ENCODE assay signal across 8 cellular contexts in the genomic region with DNA sequence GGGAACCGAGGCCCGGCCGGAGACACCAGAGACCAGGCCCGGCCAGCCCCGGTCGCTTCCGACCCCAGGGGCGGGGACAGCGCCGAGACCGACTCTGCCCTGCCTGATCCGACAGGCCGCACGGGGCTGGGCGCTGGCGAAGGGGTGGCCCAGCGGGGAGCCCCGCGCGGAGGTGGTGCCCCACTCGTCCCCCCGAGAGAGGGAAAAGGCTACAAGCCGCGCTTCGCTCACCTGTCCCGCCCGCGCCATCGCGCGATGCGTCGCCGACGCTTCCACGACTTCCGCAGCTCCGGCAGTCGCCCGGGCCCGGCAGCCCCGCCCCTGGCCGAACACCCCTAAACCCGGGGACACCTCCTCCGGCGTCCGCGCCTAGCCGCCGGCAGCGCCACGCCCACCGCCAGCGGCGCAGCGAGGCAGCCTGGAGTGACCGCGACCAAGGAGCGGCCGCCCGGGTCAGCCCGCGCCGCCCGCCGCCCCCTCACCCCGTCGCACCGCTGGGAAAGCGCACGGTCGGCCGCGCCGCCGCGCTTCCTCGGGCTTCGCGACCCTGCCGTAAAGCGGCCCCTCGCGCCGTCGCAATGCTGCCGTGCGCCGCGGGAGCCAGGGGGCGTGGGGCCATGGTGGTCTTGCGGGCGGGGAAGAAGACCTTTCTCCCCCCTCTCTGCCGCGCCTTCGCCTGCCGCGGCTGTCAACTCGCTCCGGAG. TPM values are rescaled to one million over a fixed set of nuclear protein-coding genes. Genes with fewer than 3 reads are reported as not detected.
DNase-seq lines count a peak whose midpoint lies in the region; ATAC-seq and TF ChIP-seq lines count a peak whose summit lies in the region.

A gene with protein sequence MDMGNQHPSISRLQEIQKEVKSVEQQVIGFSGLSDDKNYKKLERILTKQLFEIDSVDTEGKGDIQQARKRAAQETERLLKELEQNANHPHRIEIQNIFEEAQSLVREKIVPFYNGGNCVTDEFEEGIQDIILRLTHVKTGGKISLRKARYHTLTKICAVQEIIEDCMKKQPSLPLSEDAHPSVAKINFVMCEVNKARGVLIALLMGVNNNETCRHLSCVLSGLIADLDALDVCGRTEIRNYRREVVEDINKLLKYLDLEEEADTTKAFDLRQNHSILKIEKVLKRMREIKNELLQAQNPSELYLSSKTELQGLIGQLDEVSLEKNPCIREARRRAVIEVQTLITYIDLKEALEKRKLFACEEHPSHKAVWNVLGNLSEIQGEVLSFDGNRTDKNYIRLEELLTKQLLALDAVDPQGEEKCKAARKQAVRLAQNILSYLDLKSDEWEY (minus strand): TSS at position 273 of the 704 bp plus-strand sequence. CDS start 1,493 bp downstream, outside the sequence.
A gene with protein sequence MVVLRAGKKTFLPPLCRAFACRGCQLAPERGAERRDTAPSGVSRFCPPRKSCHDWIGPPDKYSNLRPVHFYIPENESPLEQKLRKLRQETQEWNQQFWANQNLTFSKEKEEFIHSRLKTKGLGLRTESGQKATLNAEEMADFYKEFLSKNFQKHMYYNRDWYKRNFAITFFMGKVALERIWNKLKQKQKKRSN (plus strand): TSS at position 576 of the 704 bp plus-strand sequence. CDS start 42 bp downstream, at position 618.

- peaks cover 3% of the 10 kb centered on the region; the same call in 1 of the 2 replicates for H3K27me3 Mint-ChIP-seq in HFFc6 (ENCODE audit: insufficient read depth)
- H3K27me3 Mint-ChIP-seq in activated naive CD8-positive, alpha-beta T cell treated with anti-CD3 and anti-CD28 coated beads, Interleukin-2, amount 50 U/mL, for 24 hours: no peaks in the 10 kb centered on the region

- no peaks in the 10 kb centered on the region; the same call in 1 of the 2 replicates for H3K9me3 Mint-ChIP-seq in HFFc6
- no peaks in the 10 kb centered on the region for H3K9me3 Mint-ChIP-seq in activated naive CD8-positive, alpha-beta T cell treated with anti-CD3 and anti-CD28 coated beads, Interleukin-2, amount 50 U/mL, for 24 hours

- peak; percentile 69 for ATAC-seq in activated naive CD8-positive, alpha-beta T cell treated with anti-CD3 and anti-CD28 coated beads, Interleukin-2, amount 50 U/mL, for 24 hours

- peak within 1 kb of the TSS; percentile 93 for H3K27ac Mint-ChIP-seq in HFFc6
- H3K27ac Mint-ChIP-seq in activated naive CD8-positive, alpha-beta T cell treated with anti-CD3 and anti-CD28 coated beads, Interleukin-2, amount 50 U/mL, for 24 hours: peak within 1 kb of the TSS; percentile 94

- peak in 1 of 2 donors; percentile 82 for TF ChIP-seq EP300 in tibial nerve (IDR thresholded peaks at IDR 0.05)

- 1% methylated on average over 12 to 58 of the region's 100 CpGs for WGBS in tibial nerve, 2 donors

- no peaks in the 10 kb centered on the region for H3K9me3 ChIP-seq in cardiac muscle cell (ENCODE audit: low read depth)
- H3K9me3 ChIP-seq in tibial nerve: no peaks in the 10 kb centered on the region

- DNase-seq in GM12864 (ENCODE audit: low read depth) (peak; percentile 58), HFFc6 (peak; percentile 65), NCI-H1048 (lab: John Stamatoyannopoulos, UW) (peak; percentile 74), T follicular helper cell (ENCODE audit: low read depth) (peak; percentile 77), cardiac muscle cell (ENCODE audit: low read depth in 1 of 2, low spot score in 1 of 2) (peak; percentile 86 to 92), pons (ENCODE audit: low spot score) (peak; percentile 58), tibial nerve (ENCODE audit: low spot score in 2 of 2) (peak in 1 of 2 donors; percentile 65)
- DNase-seq in activated naive CD8-positive, alpha-beta T cell treated with anti-CD3 and anti-CD28 coated beads, Interleukin-2, amount 50 U/mL, for 24 hours: peak; percentile 89

- H3K4me3 ChIP-seq in GM12864 (ENCODE audit: low read depth, low read length) (peak within 1 kb of the TSS; percentile 99), cardiac muscle cell (peak within 1 kb of the TSS; percentile 81), tibial nerve (peak within 1 kb of the TSS; percentile 91 to 99 (median 98))

- no peak for TF ChIP-seq CTCF in GM12864 (IDR thresholded peaks at IDR 0.05; ENCODE audit: low read depth, low read length, missing control alignments)
- TF ChIP-seq CTCF in HFFc6 (IDR thresholded peaks at IDR 0.05): peak; percentile 34; the same call in 1 of the 2 replicates
- TF ChIP-seq CTCF in cardiac muscle cell (IDR thresholded peaks at IDR 0.05; ENCODE audit: low read depth, low read length): no peak
- peak in 3 of 5 experiments; percentile 18 to 73 (median 54) for TF ChIP-seq CTCF in tibial nerve (IDR thresholded peaks at IDR 0.05)

- H3K27me3 ChIP-seq in cardiac muscle cell (no peaks in the 10 kb centered on the region), tibial nerve (no peaks in the 10 kb centered on the region)

- TF ChIP-seq POLR2A in tibial nerve (IDR thresholded peaks at IDR 0.05): peak; percentile 28 to 63

- H3K36me3 ChIP-seq in cardiac muscle cell (peaks cover 21% of the 10 kb centered on the region), tibial nerve (peaks cover 0 to 17% (median 0%) of the 10 kb centered on the region in 3 donors)

- H3K36me3 Mint-ChIP-seq in HFFc6 (ENCODE audit: low read depth): peaks cover 23% of the 10 kb centered on the region
- H3K36me3 Mint-ChIP-seq in activated naive CD8-positive, alpha-beta T cell treated with anti-CD3 and anti-CD28 coated beads, Interleukin-2, amount 50 U/mL, for 24 hours (ENCODE audit: low read depth): peaks cover 35% of the 10 kb centered on the region

- H3K27ac ChIP-seq in cardiac muscle cell: peak within 1 kb of the TSS; percentile 99
- H3K27ac ChIP-seq in tibial nerve: peak within 1 kb of the TSS; percentile 83 to 95 (median 92)

- H3K4me3 Mint-ChIP-seq in HFFc6: peak within 1 kb of the TSS; percentile 97
- H3K4me3 Mint-ChIP-seq in activated naive CD8-positive, alpha-beta T cell treated with anti-CD3 and anti-CD28 coated beads, Interleukin-2, amount 50 U/mL, for 24 hours: peak within 1 kb of the TSS; percentile 95

- peaks cover 50% of the 10 kb centered on the region for H3K4me1 Mint-ChIP-seq in HFFc6 (ENCODE audit: low read depth)
- H3K4me1 Mint-ChIP-seq in activated naive CD8-positive, alpha-beta T cell treated with anti-CD3 and anti-CD28 coated beads, Interleukin-2, amount 50 U/mL, for 24 hours: peaks cover 67% of the 10 kb centered on the region

- H3K4me1 ChIP-seq in cardiac muscle cell (ENCODE audit: low read depth) (peaks cover 16% of the 10 kb centered on the region), tibial nerve (peaks cover 4 to 80% (median 45%) of the 10 kb centered on the region in 4 donors)

RNA-seq across cellular contexts. Expression of the first gene that starts in this region (rescaled TPM):
- 10 to 100 TPM; 22.6 to 25.8 (median 23.6) TPM for total RNA-seq in HFFc6 (2021; fragmentation: NEBNext Ultra II Directional; extraction: Animal tissue kit (Norgen Biotek cat#: 25700))
- total RNA-seq in cardiac muscle cell (17.4 and 17.6 TPM in 2 replicates), tibial nerve (10 to 100 TPM; 26.1 to 36.5 (median 31.7) TPM)
- polyA plus RNA-seq in cardiac muscle cell: 17.6 and 19.6 TPM in 2 replicates

RNA-seq across cellular contexts. Expression of the second gene that starts in this region (rescaled TPM):
- 10 to 100 TPM; 38.7 to 54.8 (median 46.9) TPM for total RNA-seq in HFFc6 (2021; fragmentation: NEBNext Ultra II Directional; extraction: Animal tissue kit (Norgen Biotek cat#: 25700))
- total RNA-seq in cardiac muscle cell: 31.3 and 33.8 TPM in 2 replicates
- polyA plus RNA-seq in cardiac muscle cell: 68.2 and 69.3 TPM in 2 replicates
- 10 to 100 TPM in 3 of 4 donors, 1 to 10 TPM in 1; 7.2 to 31.6 (median 12.3) TPM for total RNA-seq in tibial nerve

Comparison
In these comparisons a context has a peak if more than half of its experiments do, and no peak if none do; other contexts are left out.
1. CTCF ChIP-seq: peak in HFFc6 (single experiment) and tibial nerve (3 of 5); none in GM12864 (single experiment) and cardiac muscle cell (single experiment).
2. Peak in every context shown above with its lines, with median percentiles within 50 percentile points of each other: H3K4me3 ChIP-seq.